7 cellular contexts compared by ENCODE assay signal in genomic region chr19:48966541-48967345, GRCh38. TPM values are rescaled to one million over a fixed set of nuclear protein-coding genes. Genes with fewer than 3 reads are reported as not detected.
DNase-seq lines count a peak whose midpoint lies in the region; ATAC-seq, FAIRE-seq and TF ChIP-seq lines count a peak whose summit lies in the region.

No MANE protein-coding gene starts in this region.

- no peaks in the 10 kb centered on the region for H3K27me3 ChIP-seq in HAP-1 (ENCODE audit: low read depth)
- no peaks in the 10 kb centered on the region for H3K27me3 ChIP-seq in Panc1 (ENCODE audit: control insufficient read depth, insufficient read depth, low read length)
- no peaks in the 10 kb centered on the region for H3K27me3 ChIP-seq in pancreas

- BruUV-seq in Panc1 (replicated peaks; lab: Mats Ljungman, UMichigan): no TSS peak

- CTCF ChIA-PET in Panc1 (lab: Charles Lee): interaction anchor here (0.6 kb wide), 1 partner anchor 177 kb away, joined by 8 read pairs; no protein-coding TSS in a partner anchor

- no peak for TF ChIP-seq CTCF in Panc1 (IDR thresholded peaks at IDR 0.05)
- no peak for TF ChIP-seq CTCF in endothelial cell (IDR thresholded peaks at IDR 0.05; ENCODE audit: unreplicated experiment)
- TF ChIP-seq CTCF in pancreas (IDR thresholded peaks at IDR 0.05): no peak

- H3K9me3 Mint-ChIP-seq in endothelial cell (ENCODE audit: unreplicated experiment): no peaks in the 10 kb centered on the region

- POLR2A ChIA-PET in Panc1 (lab: Charles Lee): interaction anchor here (0.6 to 1.3 kb wide), 5 partner anchors 14 to 176 kb away, joined by 3 to 20 read pairs (median 3); partner anchors contain the start of gene RUVBL2

- peaks cover 23% of the 10 kb centered on the region for H3K36me3 Mint-ChIP-seq in endothelial cell (ENCODE audit: low read depth, unreplicated experiment)

- in situ Hi-C loops in HAP-1 (cut with MboI; ENCODE audit: low sequenced_read_pairs) (loop anchor here (10.0 kb wide), 1 partner anchor 322 kb away; the partner anchor contains the start of gene CA11), Panc1 (cut with HindIII; ENCODE audit: low pct_unique_long_range_greater_than_20kb, low sequenced_read_pairs) (no loop called here)

- no peaks in the 10 kb centered on the region for H3K9me3 ChIP-seq in HAP-1
- H3K9me3 ChIP-seq in Panc1 (ENCODE audit: control insufficient read depth, insufficient read depth, low read depth, low read length): no peaks in the 10 kb centered on the region
- no peaks in the 10 kb centered on the region for H3K9me3 ChIP-seq in pancreas

- no peak for FAIRE-seq in pancreas (lab: Jason Lieb, UNC)

- H3K36me3 ChIP-seq in HAP-1 (replicated peaks): peaks cover 57% of the 10 kb centered on the region
- H3K36me3 ChIP-seq in Panc1 (ENCODE audit: control insufficient read depth, insufficient read depth, low read length): peaks cover 2% of the 10 kb centered on the region
- H3K36me3 ChIP-seq in pancreas: no peaks in the 10 kb centered on the region

- H3K4me3 Mint-ChIP-seq in endothelial cell (ENCODE audit: unreplicated experiment): peak overlapping the region; percentile 99

- peaks cover 47% of the 10 kb centered on the region for H3K4me1 Mint-ChIP-seq in endothelial cell (ENCODE audit: unreplicated experiment)

- intact Hi-C loops in Panc1 (cut with micrococcal nuclease; ENCODE audit: unreplicated experiment): no loop called here
- intact Hi-C loops in pancreas (cut with DNase I): loop anchor here in 2 of 3 donors (5.0 to 10.0 kb wide), 3 partner anchors 92 to 172 kb away; partner anchors contain the start of gene PPP1R15A (in 1 of the 2)

- peak overlapping the region; percentile 30 for H3K27ac Mint-ChIP-seq in endothelial cell (ENCODE audit: unreplicated experiment)

- H3K27me3 Mint-ChIP-seq in endothelial cell (ENCODE audit: unreplicated experiment): peaks cover 24% of the 10 kb centered on the region

- DNase-seq in HAP-1 (ENCODE audit: low spot score in 2 of 2): no peak
- DNase-seq in Panc1 (ENCODE audit: low read depth, low spot score): no peak
- no peak for DNase-seq in endothelial cell (ENCODE audit: low spot score)
- DNase-seq in pancreas: no peak
- no peak for DNase-seq in activated CD4-positive, CD25-positive, alpha-beta regulatory T cell treated with anti-CD3 and anti-CD28 coated beads, Interleukin-2, amount 50 U/mL, for 72 hours
- no peak for DNase-seq in effector CD8-positive, alpha-beta T cell (lab: John Stamatoyannopoulos, UW)

- H3K4me1 ChIP-seq in HAP-1 (peaks cover 16% of the 10 kb centered on the region), Panc1 (ENCODE audit: control insufficient read depth, insufficient read depth, low read length) (peaks cover 39% of the 10 kb centered on the region), pancreas (peaks cover 14 to 17% (median 15%) of the 10 kb centered on the region in 3 donors)

- WGBS in pancreas, 2 donors: 84 to 86% methylated on average over 10 of the region's 10 CpGs

- H3K4me3 ChIP-seq in HAP-1 (peak overlapping the region; percentile 91), Panc1 (ENCODE audit: low read depth in 2 of 2, low read length in 2 of 2) (peak overlapping the region; percentile 77 to 84), pancreas (peak overlapping the region; percentile 42 to 84 (median 64))

- ATAC-seq in Panc1 (no peak), pancreas (no peak), GM18907 (IDR thresholded peaks at IDR 0.05; ENCODE audit: unreplicated experiment) (no peak)

- H3K27ac ChIP-seq in Panc1 (ENCODE audit: low read length): peak overlapping the region; percentile 81
- H3K27ac ChIP-seq in pancreas: peak overlapping the region in 2 of 4 donors; percentile 86 to 93

RNA-seq across cellular contexts. Expression of gene FTL, which starts 1.6 kb away (rescaled TPM):
- 1,332 TPM for total RNA-seq in Panc1 (2021; ENCODE audit: unreplicated experiment)
- 1,550 TPM for polyA plus RNA-seq in Panc1 (2012; ENCODE audit: insufficient read length)
- total RNA-seq in endothelial cell (ENCODE audit: unreplicated experiment): 1,109 TPM
- 1,000 to 10,000 TPM in 1 of 6 donors, 100 to 1,000 TPM in 5; 394 to 1,427 (median 690) TPM for total RNA-seq in pancreas
- polyA plus RNA-seq in pancreas: 1,000 to 10,000 TPM; 1,427 to 1,473 TPM

RNA-seq across cellular contexts. Expression of gene BAX, which starts 12.1 kb away (rescaled TPM):
- 100 TPM for total RNA-seq in Panc1 (2021; ENCODE audit: unreplicated experiment)
- 133 TPM for polyA plus RNA-seq in Panc1 (2012; ENCODE audit: insufficient read length)
- total RNA-seq in endothelial cell (ENCODE audit: unreplicated experiment): 286 TPM
- total RNA-seq in pancreas: 10 to 100 TPM; 20.3 to 41.5 (median 28.0) TPM
- 10 to 100 TPM; 43.5 to 48.1 TPM for polyA plus RNA-seq in pancreas

RNA-seq across cellular contexts. Expression of gene GYS1, which starts 26.4 kb away (rescaled TPM):
- 20.2 TPM for total RNA-seq in Panc1 (2021; ENCODE audit: unreplicated experiment)
- 31.7 TPM for polyA plus RNA-seq in Panc1 (2012; ENCODE audit: insufficient read length)
- total RNA-seq in endothelial cell (ENCODE audit: unreplicated experiment): 45.7 TPM
- 10 to 100 TPM in 4 of 6 donors, 1 to 10 TPM in 2; 7.3 to 14.6 (median 12.2) TPM for total RNA-seq in pancreas
- 10 to 100 TPM; 14.5 to 18.2 TPM for polyA plus RNA-seq in pancreas

RNA-seq across cellular contexts. Expression of gene RUVBL2, which starts 26.9 kb away (rescaled TPM):
- total RNA-seq in Panc1 (2021; ENCODE audit: unreplicated experiment) (170 TPM), endothelial cell (ENCODE audit: unreplicated experiment) (80.6 TPM), pancreas (10 to 100 TPM; 17.0 to 38.0 (median 29.1) TPM)
- polyA plus RNA-seq in Panc1 (2012; ENCODE audit: insufficient read length): 236 TPM
- 10 to 100 TPM; 43.9 to 44.9 TPM for polyA plus RNA-seq in pancreas

RNA-seq across cellular contexts. Expression of gene DHDH, which starts 33.2 kb away (rescaled TPM):
- total RNA-seq in Panc1 (2021; ENCODE audit: unreplicated experiment) (0.85 TPM), endothelial cell (ENCODE audit: unreplicated experiment) (1.0 TPM), pancreas (under 1 TPM in 1 of 6 donors, not detected in 5; 0.28 TPM)
- polyA plus RNA-seq in Panc1 (2012; ENCODE audit: insufficient read length): 0.58 TPM
- polyA plus RNA-seq in pancreas: 1 to 10 TPM in 1 of 2 donors, under 1 TPM in 1; 0.30 to 1.0 TPM
